In genomic region chr3:31714512-31714894, GRCh38 we compare ENCODE assay signal across 13 cellular contexts.
A peak's percentile ranks its signal among the peaks of the same experiment; 100 is the strongest.
DNase-seq lines count a peak whose midpoint lies in the region; ATAC-seq, FAIRE-seq and TF ChIP-seq lines count a peak whose summit lies in the region.
"Had no signal": no experiment of that assay in that cellular context is flagged by ENCODE, and none has a peak within 500 bp of the region (broad histone marks: within the 10 kb centered on the region; RNA-seq: fewer than 3 reads in every experiment).

No MANE protein-coding gene starts in this region.

- H3K36me3 Mint-ChIP-seq in endodermal cell (ENCODE audit: low read depth) (peaks cover 13% of the 10 kb centered on the region), nephron progenitor cell (ENCODE audit: low read depth) (peaks cover 26% of the 10 kb centered on the region), immature natural killer cell (no peaks in the 10 kb centered on the region)

- ATAC-seq in upper lobe of left lung (ENCODE audit: low FRiP score in 2 of 2) (no peak), SK-N-SH treated with all-trans-retinoic acid at 6 μM for 48 hours (no peak)
- ATAC-seq: HCT116 had no signal

- peaks cover 6% of the 10 kb centered on the region for H3K4me1 Mint-ChIP-seq in endodermal cell
- peaks cover 21% of the 10 kb centered on the region for H3K4me1 Mint-ChIP-seq in nephron progenitor cell
- H3K4me1 Mint-ChIP-seq in immature natural killer cell, result no peaks in the 10 kb centered on the region

- H3K36me3 ChIP-seq in BLaER1 (no peaks in the 10 kb centered on the region), Karpas-422 (ENCODE audit: insufficient read depth, low read length) (peaks cover 5% of the 10 kb centered on the region), endodermal cell (ENCODE audit: control insufficient read depth, insufficient read depth, low read length) (no peaks in the 10 kb centered on the region), upper lobe of left lung (no peaks in the 10 kb centered on the region)

- H3K27me3 ChIP-seq in BLaER1, result no peaks in the 10 kb centered on the region
- H3K27me3 ChIP-seq in Karpas-422 (ENCODE audit: low read length), result no peaks in the 10 kb centered on the region
- no peaks in the 10 kb centered on the region for H3K27me3 ChIP-seq in endodermal cell (ENCODE audit: control insufficient read depth, insufficient read depth, low read length, poor library complexity, severe bottlenecking)
- no peaks in the 10 kb centered on the region for H3K27me3 ChIP-seq in upper lobe of left lung

- WGBS in endodermal cell (ENCODE audit: insufficient coverage in 1 of 2, insufficient read length in 1 of 2), 2 experiments, result 94 to 100% methylated on average over 5 to 10 of the region's 10 CpGs
- 77 to 79% methylated on average over 10 of the region's 10 CpGs for WGBS in upper lobe of left lung, 2 donors

- TF ChIP-seq EP300 in upper lobe of left lung (IDR thresholded peaks at IDR 0.05), result no peak

- peaks cover 16% of the 10 kb centered on the region for H3K9me3 Mint-ChIP-seq in endodermal cell
- H3K9me3 Mint-ChIP-seq in nephron progenitor cell, result peaks cover 28% of the 10 kb centered on the region
- peaks cover 0 to 3% (median 0%) of the 10 kb centered on the region in 6 donors for H3K9me3 Mint-ChIP-seq in immature natural killer cell

- H3K27ac Mint-ChIP-seq in endodermal cell (peak overlapping the region; percentile 53), nephron progenitor cell (peak overlapping the region; percentile 63), immature natural killer cell (no peak overlapping the region)

- H3K4me1 ChIP-seq in BLaER1, result peaks cover 30% of the 10 kb centered on the region
- H3K4me1 ChIP-seq in Karpas-422 (ENCODE audit: low read length), result peaks cover 50% of the 10 kb centered on the region
- H3K4me1 ChIP-seq in endodermal cell (ENCODE audit: control insufficient read depth, insufficient read depth, low read length), result no peaks in the 10 kb centered on the region
- no peaks in the 10 kb centered on the region for H3K4me1 ChIP-seq in upper lobe of left lung

- H3K9me3 ChIP-seq in BLaER1 (0 out of 2 replicates have a peak, but pooled peaks cover 4% of the 10 kb centered on the region), Karpas-422 (ENCODE audit: low read length) (no peaks in the 10 kb centered on the region), endodermal cell (ENCODE audit: control insufficient read depth, low read length) (peaks cover 10% of the 10 kb centered on the region), upper lobe of left lung (no peaks in the 10 kb centered on the region)

- no peak for TF ChIP-seq POLR2A in upper lobe of left lung (IDR thresholded peaks at IDR 0.05)

- peaks cover 86% of the 10 kb centered on the region for H3K79me2 ChIP-seq in Karpas-422 (ENCODE audit: low read length)

- DNase-seq in Karpas-422 (no peak), endodermal cell (no peak), nephron progenitor cell (no peak), upper lobe of left lung (no peak), urothelium cell line (ENCODE audit: low spot score) (no peak), immature natural killer cell (no peak)
- DNase-seq: 8988T, ACHN, Calu3, DMS 273 treated with DMSO at 0.1 percent for 48 hours had no signal

- H3K4me3 ChIP-seq in BLaER1 (no peak overlapping the region), Karpas-422 (ENCODE audit: low read length) (no peak overlapping the region), endodermal cell (ENCODE audit: low read length) (no peak overlapping the region), upper lobe of left lung (no peak overlapping the region)

- TF ChIP-seq CTCF in endodermal cell (conservative IDR thresholded peaks at IDR 0.05), result no peak
- TF ChIP-seq CTCF in nephron progenitor cell (IDR thresholded peaks at IDR 0.05), result no peak
- TF ChIP-seq CTCF in upper lobe of left lung (IDR thresholded peaks at IDR 0.05), result no peak

- no peak overlapping the region for H2AFZ ChIP-seq in Karpas-422 (ENCODE audit: low read length)

- H3K27ac ChIP-seq in BLaER1 (no peak overlapping the region), Karpas-422 (ENCODE audit: low read length) (peak overlapping the region; percentile 30; the same call in 1 of the 2 replicates), endodermal cell (ENCODE audit: low read depth, low read length) (no peak overlapping the region), upper lobe of left lung (no peak overlapping the region)

- H3K9ac ChIP-seq in BLaER1 (no peak overlapping the region), Karpas-422 (ENCODE audit: low read length) (no peak overlapping the region), endodermal cell (ENCODE audit: extremely low read depth, low read length, poor library complexity, severe bottlenecking) (no peak overlapping the region)

- no peaks in the 10 kb centered on the region for H3K9me2 ChIP-seq in Karpas-422 (replicated peaks; ENCODE audit: insufficient read depth, low read length)

- H3K4me3 Mint-ChIP-seq in endodermal cell (no peak overlapping the region), nephron progenitor cell (no peak overlapping the region), immature natural killer cell (no peak overlapping the region)

- no peaks in the 10 kb centered on the region for H4K20me1 ChIP-seq in BLaER1
- no peaks in the 10 kb centered on the region; the same call in 1 of the 2 replicates for H4K20me1 ChIP-seq in Karpas-422 (ENCODE audit: insufficient read depth, low read depth, low read length)

- H3K27me3 Mint-ChIP-seq in endodermal cell (ENCODE audit: insufficient read depth) (no peaks in the 10 kb centered on the region), nephron progenitor cell (ENCODE audit: low read depth, poor library complexity) (peaks cover 3% of the 10 kb centered on the region), immature natural killer cell (ENCODE audit: low read depth in 3 of 3) (peaks cover 0 to 8% (median 0%) of the 10 kb centered on the region in 3 donors)

- no peak for FAIRE-seq in urothelium cell line (lab: Jason Lieb, UNC)

- H3K4me2 ChIP-seq in BLaER1, result peak overlapping the region; percentile 65
- no peak overlapping the region for H3K4me2 ChIP-seq in Karpas-422 (ENCODE audit: low read depth, low read length, poor library complexity, severe bottlenecking)

TF ChIP-seq in SK-N-SH treated with all-trans-retinoic acid at 6 μM for 48 hours, 23 proteins besides CTCF, POLR2A, EP300 and RAD21:
- TF ChIP-seq TCF4 (CRISPR knock-in tag; IDR thresholded peaks at IDR 0.05; ENCODE audit: borderline replicate concordance) (no peak), ZNF8 (CRISPR knock-in tag; IDR thresholded peaks at IDR 0.05) (no peak), ZC3H10 (CRISPR knock-in tag; IDR thresholded peaks at IDR 0.05) (no peak), CSDC2 (CRISPR knock-in tag; IDR thresholded peaks at IDR 0.05) (no peak), SNAI2 (CRISPR knock-in tag; IDR thresholded peaks at IDR 0.05) (no peak), ARNTL (CRISPR knock-in tag; IDR thresholded peaks at IDR 0.05; ENCODE audit: borderline replicate concordance, low read depth) (no peak), BACH2 (CRISPR knock-in tag; IDR thresholded peaks at IDR 0.05; ENCODE audit: borderline replicate concordance) (no peak), CREB5 (CRISPR knock-in tag; IDR thresholded peaks at IDR 0.05; ENCODE audit: low read depth) (no peak), ZNF565 (CRISPR knock-in tag; conservative IDR thresholded peaks at IDR 0.05; ENCODE audit: low read depth) (no peak)

Comparison
In these comparisons a context has a peak if more than half of its experiments do, and no peak if none do; other contexts are left out.
1. H3K27ac Mint-ChIP-seq: peak in endodermal cell (single experiment) and nephron progenitor cell (single experiment); none in immature natural killer cell (0 of 6).